In the genomic region with DNA sequence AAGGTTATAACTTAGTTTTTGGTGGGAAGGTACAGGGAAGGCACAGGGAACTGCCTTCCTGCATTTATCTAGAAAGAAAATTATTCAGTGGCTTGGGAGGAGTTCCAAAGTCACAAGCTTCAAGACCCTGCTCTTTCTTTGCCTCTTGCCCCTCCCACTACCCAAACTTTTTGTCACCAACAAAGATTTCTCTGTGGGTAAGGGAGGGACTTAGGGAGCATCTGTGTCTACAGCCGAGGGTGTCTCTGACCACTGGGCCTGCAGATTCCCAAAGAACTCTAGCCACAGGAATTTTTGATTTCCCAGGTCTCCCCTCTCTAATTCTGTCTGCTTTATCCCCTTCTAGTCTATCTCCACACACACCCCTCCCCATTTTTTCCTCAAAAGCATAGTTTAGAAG, we compare ENCODE assay signal across 1 cellular context.
TF ChIP-seq lines count a peak whose summit lies in the region.

No MANE protein-coding gene starts in this region.

TF ChIP-seq in endothelial cell of umbilical vein, 7 proteins besides CTCF, POLR2A, EP300 and RAD21:
- TF ChIP-seq, protein P1, sequence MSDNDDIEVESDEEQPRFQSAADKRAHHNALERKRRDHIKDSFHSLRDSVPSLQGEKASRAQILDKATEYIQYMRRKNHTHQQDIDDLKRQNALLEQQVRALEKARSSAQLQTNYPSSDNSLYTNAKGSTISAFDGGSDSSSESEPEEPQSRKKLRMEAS (IDR thresholded peaks at IDR 0.05; ENCODE audit: insufficient read depth, insufficient read length) = no peak
- TF ChIP-seq EZH2 (IDR thresholded peaks at IDR 0.05; ENCODE audit: borderline replicate concordance, low read depth, low read length, severe bottlenecking) (no peak), FOS (IDR thresholded peaks at IDR 0.05; ENCODE audit: borderline replicate concordance, insufficient read depth, low read length) (no peak), JUN (IDR thresholded peaks at IDR 0.05; ENCODE audit: borderline replicate concordance, insufficient read depth, insufficient read length, low read depth) (no peak), GATA2 (IDR thresholded peaks at IDR 0.05; ENCODE audit: insufficient read depth, insufficient read length, low read depth, low read length) (no peak), POLR2AphosphoS5 (IDR thresholded peaks at IDR 0.05; ENCODE audit: insufficient read depth, low read depth, low read length) (no peak), MYC (IDR thresholded peaks at IDR 0.05; ENCODE audit: low read depth, low read length) (no peak)
TF ChIP-seq in endothelial cell of umbilical vein: peak in this region for 0.
